13 cellular contexts compared by ENCODE assay signal in the genomic region with DNA sequence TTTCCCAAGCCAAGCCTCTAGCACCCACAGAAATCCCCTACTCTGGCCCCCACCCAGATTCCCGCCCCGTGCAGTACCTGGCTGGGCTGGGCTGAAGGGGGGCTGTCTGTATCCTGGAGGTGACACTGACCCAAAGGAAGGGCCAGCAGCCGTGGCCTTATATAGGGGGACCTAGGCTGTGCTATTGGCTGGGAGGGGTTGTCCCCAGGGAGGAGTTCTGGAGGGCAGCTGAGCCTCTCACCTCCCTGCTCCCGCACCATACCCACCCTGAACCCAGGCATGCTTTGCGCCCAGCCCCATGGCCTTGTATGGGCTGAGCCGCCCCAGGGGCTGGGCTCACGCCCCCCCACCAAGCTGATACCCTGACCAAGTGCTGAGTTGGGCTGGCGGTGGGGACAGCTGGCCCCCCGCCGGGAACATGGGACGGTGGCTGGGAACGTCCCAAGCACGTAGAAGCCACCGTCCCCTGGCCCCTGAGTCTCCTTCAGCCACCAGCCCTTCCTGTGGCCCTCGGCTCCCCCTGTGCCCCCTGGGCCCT. TPM values are rescaled to one million over a fixed set of nuclear protein-coding genes. Genes with fewer than 3 reads are reported as not detected.
DNase-seq lines count a peak whose midpoint lies in the region; ATAC-seq and TF ChIP-seq lines count a peak whose summit lies in the region.
"Had no signal": no experiment of that assay in that cellular context is flagged by ENCODE, and none has a peak within 500 bp of the region (broad histone marks: within the 10 kb centered on the region; RNA-seq: fewer than 3 reads in every experiment).

A gene (minus strand): TSS at position 132 of the 538 bp plus-strand sequence. CDS start 3,162 bp downstream, outside the sequence.

- H3K27ac ChIP-seq in endodermal cell (ENCODE audit: low read depth, low read length) = peak within 1 kb of the TSS; percentile 53
- no peak within 1 kb of the TSS for H3K27ac ChIP-seq in smooth muscle cell (ENCODE audit: low read depth)

- no peak for DNase-seq in HFF-Myc (ENCODE audit: extremely low read depth, low read depth)
- no peak for DNase-seq in endodermal cell
- DNase-seq in kidney epithelial cell (ENCODE audit: low read depth) = no peak
- DNase-seq in smooth muscle cell (lab: John Stamatoyannopoulos, UW; ENCODE audit: unreplicated experiment) = no peak
- no peak for DNase-seq in DMS153 (lab: John Stamatoyannopoulos, UW)
- DNase-seq in DMS53 treated with DMSO at 0.1 percent for 48 hours (lab: John Stamatoyannopoulos, UW; ENCODE audit: unreplicated experiment) = no peak
- DNase-seq in COLO829 (ENCODE audit: low spot score) = no peak
- DNase-seq: erythroblast; NCI-H524 treated with DMSO at 0.1 percent for 48 hours; stimulated activated CD8-positive, alpha-beta memory T cell treated with anti-CD3 and anti-CD28 coated beads, Interleukin-4, amount 100 ng/mL, for 48 hours; SW 1271 had no signal

- no peaks in the 10 kb centered on the region for H3K9me3 ChIP-seq in endodermal cell (ENCODE audit: control insufficient read depth, low read length)
- no peaks in the 10 kb centered on the region for H3K9me3 ChIP-seq in smooth muscle cell (replicated peaks; ENCODE audit: low read depth)

- no peak for ATAC-seq in GM21786 (IDR thresholded peaks at IDR 0.05; ENCODE audit: unreplicated experiment)

- no peaks in the 10 kb centered on the region for H4K20me1 ChIP-seq in smooth muscle cell (ENCODE audit: low read depth)

- H3K4me1 ChIP-seq in endodermal cell (ENCODE audit: control insufficient read depth, insufficient read depth, low read length) (peaks cover 9% of the 10 kb centered on the region), smooth muscle cell (ENCODE audit: low read depth) (peaks cover 7% of the 10 kb centered on the region)

- no peaks in the 10 kb centered on the region for H3K36me3 Mint-ChIP-seq in endodermal cell (ENCODE audit: low read depth)

- H3K79me2 ChIP-seq in smooth muscle cell (ENCODE audit: low read depth) = no peaks in the 10 kb centered on the region

- H3K27me3 ChIP-seq in endodermal cell (ENCODE audit: control insufficient read depth, insufficient read depth, low read length, poor library complexity, severe bottlenecking) (peaks cover 6% of the 10 kb centered on the region), kidney epithelial cell (ENCODE audit: control insufficient read depth, insufficient read depth, low read length) (peaks cover 26% of the 10 kb centered on the region), smooth muscle cell (ENCODE audit: low read depth) (peaks cover 4% of the 10 kb centered on the region)

- peak within 1 kb of the TSS; percentile 12 for H3K27ac Mint-ChIP-seq in endodermal cell

- peaks cover 14% of the 10 kb centered on the region for H3K4me1 Mint-ChIP-seq in endodermal cell

- H3K9ac ChIP-seq in endodermal cell (ENCODE audit: extremely low read depth, low read length, poor library complexity, severe bottlenecking) (no peak within 1 kb of the TSS), smooth muscle cell (ENCODE audit: low read depth) (peak within 1 kb of the TSS; percentile 29)

- peak within 1 kb of the TSS; percentile 83 for H3K4me2 ChIP-seq in smooth muscle cell

- peak within 1 kb of the TSS; percentile 37 for H3K4me3 Mint-ChIP-seq in endodermal cell

- H2AFZ ChIP-seq in smooth muscle cell (ENCODE audit: low read depth) = peak within 1 kb of the TSS; percentile 45

- no peaks in the 10 kb centered on the region for H3K9me3 Mint-ChIP-seq in endodermal cell

- WGBS in endodermal cell (ENCODE audit: insufficient coverage in 1 of 2, insufficient read length in 1 of 2), 2 experiments = 77 to 83% methylated on average over 6 to 15 of the region's 15 CpGs
- WGBS in smooth muscle cell (ENCODE audit: low lambda C conversion rate) = 74% methylated on average over 13 of the region's 15 CpGs

- H3K27me3 Mint-ChIP-seq in endodermal cell (ENCODE audit: insufficient read depth) = peaks cover 19% of the 10 kb centered on the region

- peak within 1 kb of the TSS; percentile 15; the same call in 1 of the 2 replicates for H3K4me3 ChIP-seq in HFF-Myc (replicated peaks; ENCODE audit: low read depth, low read length)
- H3K4me3 ChIP-seq in endodermal cell (ENCODE audit: low read length) = no peak within 1 kb of the TSS
- H3K4me3 ChIP-seq in kidney epithelial cell (ENCODE audit: low read depth, low read length) = peak within 1 kb of the TSS; percentile 15
- peak within 1 kb of the TSS; percentile 45 for H3K4me3 ChIP-seq in smooth muscle cell

- H3K36me3 ChIP-seq in endodermal cell (ENCODE audit: control insufficient read depth, insufficient read depth, low read length) = no peaks in the 10 kb centered on the region
- H3K36me3 ChIP-seq in kidney epithelial cell (ENCODE audit: control insufficient read depth, insufficient read depth, low read length) = no peaks in the 10 kb centered on the region
- H3K36me3 ChIP-seq in smooth muscle cell (ENCODE audit: low read depth) = no peaks in the 10 kb centered on the region

- TF ChIP-seq CTCF in HFF-Myc (IDR thresholded peaks at IDR 0.05; ENCODE audit: low read depth, low read length, missing control alignments) (no peak), endodermal cell (conservative IDR thresholded peaks at IDR 0.05) (no peak), kidney epithelial cell (IDR thresholded peaks at IDR 0.05; ENCODE audit: insufficient read depth, low read length, poor library complexity, severe bottlenecking) (no peak), smooth muscle cell (IDR thresholded peaks at IDR 0.05; ENCODE audit: borderline replicate concordance, insufficient read depth, poor library complexity, severe bottlenecking) (no peak)

- H3F3A ChIP-seq in smooth muscle cell (ENCODE audit: low read depth) = no peaks in the 10 kb centered on the region

RNA-seq across cellular contexts. Expression of the gene that starts here (rescaled TPM):
- total RNA-seq in endodermal cell (1 to 10 TPM; 2.7 to 3.7 TPM), kidney epithelial cell (not detected in 2 replicates), smooth muscle cell (not detected in 2 replicates)
- 0.89 TPM for polyA plus RNA-seq in endodermal cell (2013, experiment 1 of 2)
- 0.70 TPM for polyA plus RNA-seq in endodermal cell (2013, experiment 2 of 2)
- polyA plus RNA-seq in smooth muscle cell = 0.31 TPM in 1 of 2 replicates, not detected in the other
- total RNA-seq: activated CD8-positive, alpha-beta memory T cell treated with anti-CD3 and anti-CD28 coated beads for 36 hours had no signal
